Comparison of ENCODE assay signal across 18 cellular contexts in genomic region chr3:4814904-4815574, GRCh38.
DNase-seq lines count a peak whose midpoint lies in the region; ATAC-seq and TF ChIP-seq lines count a peak whose summit lies in the region.
"Had no signal": no experiment of that assay in that cellular context is flagged by ENCODE, and none has a peak within 500 bp of the region (broad histone marks: within the 10 kb centered on the region; RNA-seq: fewer than 3 reads in every experiment).

No MANE protein-coding gene starts in this region.

- H3K79me2 ChIP-seq in PC-9 (ENCODE audit: low read depth) = no peaks in the 10 kb centered on the region

- H3K27me3 Mint-ChIP-seq in T-helper 2 cell treated with Interferon-gamma antibody and Interleukin-4, amounts not matched to agents 5 μg/mL and 100 μg/mL, for 36 hours (ENCODE audit: low read depth) = no peaks in the 10 kb centered on the region
- no peaks in the 10 kb centered on the region for H3K27me3 Mint-ChIP-seq in immature natural killer cell (ENCODE audit: low read depth in 3 of 3)
- H3K27me3 Mint-ChIP-seq in CD8-positive, alpha-beta T cell (ENCODE audit: low read depth) = no peaks in the 10 kb centered on the region

- intact Hi-C loops in PC-9 (cut with micrococcal nuclease; ENCODE audit: unreplicated experiment) = no loop called here
- intact Hi-C loops in gastrocnemius medialis (cut with DNase I; ENCODE audit: low total_unique reads) = no loop called here
- intact Hi-C loops in CD8-positive, alpha-beta T cell (cut with DNase I, micrococcal nuclease) = no loop called here
- intact Hi-C loops in spleen (cut with DNase I; ENCODE audit: low total_unique reads) = loop anchor here (10.0 kb wide), 1 partner anchor 100 kb away; no protein-coding TSS in a partner anchor

- H3K36me3 Mint-ChIP-seq in T-helper 2 cell treated with Interferon-gamma antibody and Interleukin-4, amounts not matched to agents 5 μg/mL and 100 μg/mL, for 36 hours (ENCODE audit: low read depth) = peaks cover 60% of the 10 kb centered on the region
- peaks cover 40 to 65% (median 50%) of the 10 kb centered on the region in 3 donors for H3K36me3 Mint-ChIP-seq in immature natural killer cell
- peaks cover 78% of the 10 kb centered on the region for H3K36me3 Mint-ChIP-seq in CD8-positive, alpha-beta T cell

- peaks cover 4% of the 10 kb centered on the region; the same call in 1 of the 2 replicates for H3K9me3 ChIP-seq in PC-9 (ENCODE audit: insufficient read depth, low read depth)
- H3K9me3 ChIP-seq in gastrocnemius medialis = no peaks in the 10 kb centered on the region
- no peaks in the 10 kb centered on the region for H3K9me3 ChIP-seq in CD8-positive, alpha-beta T cell (ENCODE audit: low read length)
- peaks cover 0 to 17% (median 9%) of the 10 kb centered on the region in 8 donors for H3K9me3 ChIP-seq in spleen

- TSS peak; percentile 44 for BruUV-seq in PC-9 (replicated peaks; lab: Mats Ljungman, UMichigan)

- no peaks in the 10 kb centered on the region for H3K36me3 ChIP-seq in PC-9 (ENCODE audit: low read depth)
- H3K36me3 ChIP-seq in gastrocnemius medialis = peaks cover 0 to 7% of the 10 kb centered on the region in 2 donors
- H3K36me3 ChIP-seq in CD8-positive, alpha-beta T cell (ENCODE audit: insufficient read depth, low read length) = no peaks in the 10 kb centered on the region
- peaks cover 0 to 100% (median 64%) of the 10 kb centered on the region in 6 donors for H3K36me3 ChIP-seq in spleen

- POLR2A ChIA-PET in PC-9 (lab: Charles Lee; ENCODE audit: unreplicated experiment) = interaction anchor here (0.6 kb wide), 1 partner anchor 162 kb away, joined by 4 read pairs; no protein-coding TSS in a partner anchor
- POLR2A ChIA-PET in CD8-positive, alpha-beta T cell (lab: Charles Lee) = no interaction called here

- no peaks in the 10 kb centered on the region for H3F3A ChIP-seq in PC-9 (ENCODE audit: insufficient read depth, low read depth)

- no peak for DNase-seq in T-helper 2 cell treated with Interferon-gamma antibody and Interleukin-4, amounts not matched to agents 5 μg/mL and 100 μg/mL, for 36 hours (ENCODE audit: low spot score)
- no peak for DNase-seq in T-helper 2 cell
- no peak for DNase-seq in PC-9
- no peak for DNase-seq in immature natural killer cell
- no peak for DNase-seq in gastrocnemius medialis
- DNase-seq in CD8-positive, alpha-beta T cell = no peak
- no peak for DNase-seq in spleen
- no peak for DNase-seq in GDM1 (lab: John Stamatoyannopoulos, UW)
- DNase-seq: 8988T; activated CD4-positive, CD25-positive, alpha-beta regulatory T cell; activated effector memory CD4-positive, alpha-beta T cell treated with Interleukin-2 at 50 U/mL for 16 hours; DMS 273 treated with DMSO at 0.1 percent for 48 hours; foreskin fibroblast; GM23248; NCI-H1105 treated with DMSO at 0.1 percent for 48 hours; NCI-H524 treated with DMSO at 0.1 percent for 48 hours; stimulated activated CD4-positive, alpha-beta T cell treated with anti-CD3 and anti-CD28 coated beads, Interleukin-4, amount 100 ng/mL, for 24 hours had no signal

- TF ChIP-seq POLR2A in gastrocnemius medialis (IDR thresholded peaks at IDR 0.05) (no peak), spleen (IDR thresholded peaks at IDR 0.05) (no peak)

- H3K9me3 Mint-ChIP-seq in T-helper 2 cell treated with Interferon-gamma antibody and Interleukin-4, amounts not matched to agents 5 μg/mL and 100 μg/mL, for 36 hours = peaks cover 11% of the 10 kb centered on the region
- H3K9me3 Mint-ChIP-seq in immature natural killer cell = no peaks in the 10 kb centered on the region
- H3K9me3 Mint-ChIP-seq in CD8-positive, alpha-beta T cell = peaks cover 3% of the 10 kb centered on the region

- TF ChIP-seq CTCF in PC-9 (conservative IDR thresholded peaks at IDR 0.05) = no peak
- no peak for TF ChIP-seq CTCF in gastrocnemius medialis (IDR thresholded peaks at IDR 0.05 in 4 of 5, conservative IDR thresholded peaks at IDR 0.05 in 1 of 5)
- TF ChIP-seq CTCF in CD8-positive, alpha-beta T cell (IDR thresholded peaks at IDR 0.05) = no peak
- no peak for TF ChIP-seq CTCF in spleen (IDR thresholded peaks at IDR 0.05 in 8 of 11, conservative IDR thresholded peaks at IDR 0.05 in 3 of 11)

- WGBS in spleen, 5 donors = 93 to 97% (median 94%) methylated on average over 13 of the region's 13 CpGs

- CTCF ChIA-PET in PC-9 (lab: Charles Lee) = interaction anchor here (0.6 kb wide), 1 partner anchor 85 kb away, joined by 6 read pairs; no protein-coding TSS in a partner anchor
- CTCF ChIA-PET in CD8-positive, alpha-beta T cell (lab: Charles Lee) = interaction anchor here (1.0 to 1.5 kb wide), 3 partner anchors 17 to 165 kb away, joined by 3 to 5 read pairs (median 5); no protein-coding TSS in a partner anchor

- H3K4me3 ChIP-seq in PC-9 (no peak overlapping the region), gastrocnemius medialis (no peak overlapping the region), spleen (peak overlapping the region in 1 of 8 donors; percentile 41)
- H3K4me3 ChIP-seq in CD8-positive, alpha-beta T cell (ENCODE audit: low read depth, low read length) = no peak overlapping the region
- H3K4me3 ChIP-seq: BLaER1, GM23248 had no signal

- no peak overlapping the region for H2AFZ ChIP-seq in PC-9
- H2AFZ ChIP-seq: GM23248 had no signal

- no peaks in the 10 kb centered on the region for H3K4me1 ChIP-seq in PC-9 (replicated peaks; ENCODE audit: insufficient read depth)
- peaks cover 0 to 13% of the 10 kb centered on the region in 2 donors for H3K4me1 ChIP-seq in gastrocnemius medialis
- H3K4me1 ChIP-seq in CD8-positive, alpha-beta T cell (ENCODE audit: insufficient read depth, low read length) = no peaks in the 10 kb centered on the region
- peaks cover 0 to 18% (median 3%) of the 10 kb centered on the region in 6 donors for H3K4me1 ChIP-seq in spleen

- peak overlapping the region; percentile 23 for H3K27ac Mint-ChIP-seq in T-helper 2 cell treated with Interferon-gamma antibody and Interleukin-4, amounts not matched to agents 5 μg/mL and 100 μg/mL, for 36 hours
- peak overlapping the region; percentile 38 to 76 (median 64) for H3K27ac Mint-ChIP-seq in immature natural killer cell
- no peak overlapping the region for H3K27ac Mint-ChIP-seq in CD8-positive, alpha-beta T cell

- H3K27ac ChIP-seq in PC-9 (no peak overlapping the region), gastrocnemius medialis (peak overlapping the region; percentile 34 to 78 (median 60)), spleen (peak overlapping the region in 4 of 8 donors; percentile 30 to 75 (median 58))
- H3K27ac ChIP-seq in CD8-positive, alpha-beta T cell (ENCODE audit: low read depth, low read length) = no peak overlapping the region
- H3K27ac ChIP-seq: BLaER1, GM23248 had no signal

- no peak overlapping the region for H3K4me3 Mint-ChIP-seq in T-helper 2 cell treated with Interferon-gamma antibody and Interleukin-4, amounts not matched to agents 5 μg/mL and 100 μg/mL, for 36 hours
- no peak overlapping the region for H3K4me3 Mint-ChIP-seq in immature natural killer cell
- H3K4me3 Mint-ChIP-seq in CD8-positive, alpha-beta T cell = no peak overlapping the region

- H3K4me2 ChIP-seq in PC-9 = no peak overlapping the region
- H3K4me2 ChIP-seq: BLaER1 had no signal

- no peaks in the 10 kb centered on the region for H3K9me2 ChIP-seq in PC-9 (ENCODE audit: insufficient read depth)

- ATAC-seq in gastrocnemius medialis = no peak
- no peak for ATAC-seq in CD8-positive, alpha-beta T cell

- H3K27me3 ChIP-seq in PC-9 (ENCODE audit: insufficient read depth, low read depth) (no peaks in the 10 kb centered on the region), gastrocnemius medialis (no peaks in the 10 kb centered on the region), spleen (replicated peaks in 1 of 7) (no peaks in the 10 kb centered on the region)
- no peaks in the 10 kb centered on the region for H3K27me3 ChIP-seq in CD8-positive, alpha-beta T cell (ENCODE audit: insufficient read depth, low read length)

- peaks cover 27% of the 10 kb centered on the region for H3K4me1 Mint-ChIP-seq in T-helper 2 cell treated with Interferon-gamma antibody and Interleukin-4, amounts not matched to agents 5 μg/mL and 100 μg/mL, for 36 hours (ENCODE audit: low read depth)
- peaks cover 13 to 16% of the 10 kb centered on the region in 2 donors for H3K4me1 Mint-ChIP-seq in immature natural killer cell
- H3K4me1 Mint-ChIP-seq in CD8-positive, alpha-beta T cell (ENCODE audit: low read depth) = peaks cover under 1% of the 10 kb centered on the region

- in situ Hi-C loops in gastrocnemius medialis (cut with MboI; ENCODE audit: low sequenced_read_pairs in 4 of 4) = no loop called here

- no peaks in the 10 kb centered on the region for H4K20me1 ChIP-seq in PC-9 (ENCODE audit: insufficient read depth)

Comparison
In these comparisons a context has a peak if more than half of its experiments do, and no peak if none do; other contexts are left out.
1. H3K27ac ChIP-seq: peak in gastrocnemius medialis (4 of 4); none in PC-9 (single experiment) and CD8-positive, alpha-beta T cell (single experiment).